Comparison of ENCODE assay signal across 24 cellular contexts in the genomic region with DNA sequence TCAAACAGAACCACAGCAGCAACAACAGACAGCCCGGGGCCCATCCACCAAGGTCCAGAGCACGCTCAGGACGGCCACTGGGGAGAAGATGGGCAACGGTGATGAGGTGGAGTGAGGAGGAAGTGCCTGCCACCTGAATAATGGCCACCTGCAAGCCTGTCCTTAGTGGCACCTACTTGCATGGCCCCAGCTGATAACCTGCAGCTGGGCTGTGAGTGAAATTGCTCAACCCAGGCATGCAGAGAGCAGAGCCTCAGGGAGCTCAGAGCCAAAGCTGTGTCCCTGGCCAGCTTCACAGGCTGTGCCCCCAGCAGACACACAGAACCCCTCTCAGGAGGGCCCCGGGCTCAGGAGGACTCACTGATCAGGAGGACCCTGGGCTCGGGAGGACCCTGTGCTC.
"Had no signal": no experiment of that assay in that cellular context is flagged by ENCODE, and none has a peak within 500 bp of the region (broad histone marks: within the 10 kb centered on the region; RNA-seq: fewer than 3 reads in every experiment).

No MANE protein-coding gene starts in this region.

- DNase-seq: activated CD4-positive, alpha-beta T cell treated with anti-CD3 and anti-CD28 coated beads for 36 hours; activated CD4-positive, alpha-beta T cell treated with anti-CD3 and anti-CD28 coated beads, Interleukin-2, amount 10 ng/mL, durations not matched to agents 7 days and 5 days; activated CD4-positive, alpha-beta T cell treated with anti-CD3 and anti-CD28 coated beads, Interleukin-2, amount 50 U/mL, for 48 hours; activated CD8-positive, alpha-beta T cell treated with anti-CD3 and anti-CD28 coated beads, Interleukin-2, amount 10 ng/mL, durations not matched to agents 7 days and 5 days; activated gamma-delta T cell; activated naive CD4-positive, alpha-beta T cell treated with Interleukin-2 at 50 U/mL for 16 hours; activated naive CD8-positive, alpha-beta T cell treated with anti-CD3 and anti-CD28 coated beads, Interleukin-2, amount 10 ng/mL, durations not matched to agents 7 days and 5 days; activated T-cell treated with anti-CD3 and anti-CD28 coated beads, Interleukin-2, amount 50 U/mL, for 24 hours; amygdala; Kasumi-1; MG63; NCI-H1092; NCI-H1436 treated with DMSO at 0.1 percent for 48 hours; NCI-H1694 treated with DMSO at 0.1 percent for 48 hours; NCI-H2029; NCI-H345; NCI-H524 treated with DMSO at 0.1 percent for 48 hours; OCI-M1; SHP77 treated with DMSO at 0.1 percent for 48 hours; SK-N-SH had no signal

- H3K9ac ChIP-seq: SK-N-SH had no signal

- FAIRE-seq: TTC549 had no signal

- H3K27ac ChIP-seq: ascending aorta, cardiac muscle cell, SJSA1 had no signal

- H3K27me3 ChIP-seq: ascending aorta, cardiac muscle cell, MG63 had no signal

- H3K36me3 ChIP-seq: ascending aorta, cardiac muscle cell, MG63, SJSA1 had no signal

- H3K4me2 ChIP-seq: SK-N-SH had no signal

- H3K4me3 ChIP-seq: ascending aorta, cardiac muscle cell, MG63, SJSA1 had no signal

- ATAC-seq: activated CD4-positive, alpha-beta T cell treated with anti-CD3 and anti-CD28 coated beads for 36 hours; activated CD8-positive, alpha-beta T cell treated with anti-CD3 and anti-CD28 coated beads, Interleukin-2, amount 10 ng/mL, durations not matched to agents 7 days and 5 days had no signal

- H3K9me3 ChIP-seq: MG63, SK-N-SH had no signal
